Comparison of ENCODE assay signal across 9 cellular contexts in the genomic region with DNA sequence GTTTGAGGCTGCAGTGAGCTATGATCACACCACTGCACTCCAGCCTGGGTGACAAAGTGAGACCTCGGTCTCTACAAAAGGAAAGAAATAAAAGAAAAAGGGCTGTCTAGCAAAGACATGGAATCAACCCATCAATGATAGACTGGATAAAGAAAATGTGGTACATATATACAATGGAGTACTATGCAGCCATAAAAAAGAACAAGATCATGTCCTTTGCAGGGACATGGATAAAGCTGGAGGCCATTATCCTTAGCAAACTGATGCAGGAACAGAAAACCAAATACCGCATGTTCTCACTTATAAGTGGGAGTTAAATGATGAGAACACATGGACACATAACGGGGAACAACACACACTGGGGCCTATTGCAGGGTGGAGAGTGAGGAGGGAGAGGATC. TPM values are rescaled to one million over a fixed set of nuclear protein-coding genes. Genes with fewer than 3 reads are reported as not detected.
"Had no signal": no experiment of that assay in that cellular context is flagged by ENCODE, and none has a peak within 500 bp of the region (broad histone marks: within the 10 kb centered on the region; RNA-seq: fewer than 3 reads in every experiment).

No MANE protein-coding gene starts in this region.

RNA-seq across cellular contexts. Expression of a gene that starts 53.0 kb away (rescaled TPM):
- total RNA-seq: LHCN-M2, MCF 10A, OCI-LY7, PC-9, Right ventricle myocardium inferior, RPMI7951, SJCRH30, SK-MEL-5 had no signal

RNA-seq across cellular contexts. Expression of a gene that starts 58.1 kb away (rescaled TPM):
- total RNA-seq: LHCN-M2, NCI-H460, Right ventricle myocardium inferior, RPMI7951, SJCRH30, SK-MEL-5 had no signal
